In genomic region chr9:121822093-121823085, GRCh38 we compare ENCODE assay signal across 9 cellular contexts.
DNase-seq lines count a peak whose midpoint lies in the region; ATAC-seq, FAIRE-seq and TF ChIP-seq lines count a peak whose summit lies in the region.
"Had no signal": no experiment of that assay in that cellular context is flagged by ENCODE, and none has a peak within 500 bp of the region (broad histone marks: within the 10 kb centered on the region; RNA-seq: fewer than 3 reads in every experiment).

No MANE protein-coding gene starts in this region.

- H3K27ac ChIP-seq in neuronal stem cell (replicated peaks; ENCODE audit: low read length) = no peak overlapping the region
- H3K27ac ChIP-seq: PC-9 had no signal

- H2BK5ac ChIP-seq in neuronal stem cell (ENCODE audit: low read length) = no peak overlapping the region

- no peak overlapping the region for H3K23ac ChIP-seq in neuronal stem cell (ENCODE audit: low read depth, low read length, poor library complexity)

- no peak overlapping the region for H2BK12ac ChIP-seq in neuronal stem cell (ENCODE audit: low read length)

- no peak for ATAC-seq in HG02763 (IDR thresholded peaks at IDR 0.05; ENCODE audit: unreplicated experiment)
- ATAC-seq: GM23338 had no signal

- FAIRE-seq in bronchial epithelial cell (lab: Jason Lieb, UNC) = no peak

- no peaks in the 10 kb centered on the region for H3K79me1 ChIP-seq in neuronal stem cell (ENCODE audit: low read depth, low read length)

- WGBS in neuronal stem cell (ENCODE audit: extremely low coverage in 2 of 2, insufficient read length in 2 of 2, insufficient replicate concordance in 1 of 2), 2 donors = no CpG with 5 or more reads among the region's 34 CpGs

- no peak overlapping the region for H4K91ac ChIP-seq in neuronal stem cell (ENCODE audit: low read depth, low read length, poor library complexity)

- H4K8ac ChIP-seq in neuronal stem cell (ENCODE audit: low read depth, low read length) = no peak overlapping the region

- H3K4ac ChIP-seq in neuronal stem cell (ENCODE audit: low read length) = no peak overlapping the region

- H2AK5ac ChIP-seq in neuronal stem cell (ENCODE audit: low read depth, low read length) = peak overlapping the region; percentile 32

- no peak overlapping the region for H3K4me2 ChIP-seq in neuronal stem cell (ENCODE audit: insufficient read depth, low read length, poor library complexity, severe bottlenecking)
- H3K4me2 ChIP-seq: GM23338, PC-9 had no signal

- peaks cover 5% of the 10 kb centered on the region; the same call in 1 of the 2 replicates for H3K27me3 ChIP-seq in H7 (ENCODE audit: control insufficient read depth, insufficient read depth, low read length)
- H3K27me3 ChIP-seq in bronchial epithelial cell (ENCODE audit: control insufficient read depth, insufficient read depth, low read length) = no peaks in the 10 kb centered on the region
- H3K27me3 ChIP-seq in neuronal stem cell (ENCODE audit: control insufficient read depth in 3 of 3, insufficient read depth in 3 of 3, low read depth in 1 of 3, low read length in 3 of 3) = peaks cover 0 to 32% (median 0%) of the 10 kb centered on the region in 3 experiments

- H2AFZ ChIP-seq in neuronal stem cell (ENCODE audit: low read length) = no peak overlapping the region
- H2AFZ ChIP-seq: GM23338, PC-9 had no signal

- TF ChIP-seq CTCF in bronchial epithelial cell (IDR thresholded peaks at IDR 0.05; ENCODE audit: insufficient read depth, low read length, severe bottlenecking) = no peak

- H3K4me3 ChIP-seq in H7 (ENCODE audit: insufficient read depth, low read depth, low read length) (no peak overlapping the region), bronchial epithelial cell (ENCODE audit: low read depth, low read length) (no peak overlapping the region), neuronal stem cell (ENCODE audit: low read length in 2 of 2) (no peak overlapping the region)
- H3K4me3 ChIP-seq: GM23338, PC-9 had no signal

- no peak overlapping the region for H2BK120ac ChIP-seq in neuronal stem cell (ENCODE audit: low read depth, low read length)

- no peak overlapping the region for H3K9ac ChIP-seq in neuronal stem cell (ENCODE audit: low read depth, low read length, poor library complexity)

- peak overlapping the region; percentile 63 for H2BK15ac ChIP-seq in neuronal stem cell (ENCODE audit: low read length)

- H3K4me1 ChIP-seq in neuronal stem cell (ENCODE audit: control insufficient read depth in 2 of 2, insufficient read depth in 1 of 2, low read depth in 1 of 2, low read length in 2 of 2) = peaks cover 20% of the 10 kb centered on the region in 2 donors

- no peaks in the 10 kb centered on the region for H3K9me3 ChIP-seq in neuronal stem cell (replicated peaks in 1 of 2; ENCODE audit: control insufficient read depth in 2 of 2, insufficient read depth in 1 of 2, low read depth in 1 of 2, low read length in 2 of 2)

- H3K36me3 ChIP-seq in H7 (replicated peaks; ENCODE audit: control insufficient read depth, insufficient read depth, low read length) (no peaks in the 10 kb centered on the region), bronchial epithelial cell (ENCODE audit: control insufficient read depth, insufficient read depth, low read length) (no peaks in the 10 kb centered on the region), neuronal stem cell (replicated peaks in 1 of 2; ENCODE audit: control insufficient read depth in 2 of 2, insufficient read depth in 2 of 2, low read length in 2 of 2) (no peaks in the 10 kb centered on the region)

- DNase-seq in H7 (peak; percentile 50), NCI-H2171 (lab: John Stamatoyannopoulos, UW) (peak; percentile 84), bronchial epithelial cell (ENCODE audit: low read depth) (peak; percentile 13), neuronal stem cell (ENCODE audit: low spot score) (no peak), NCI-H1092 (lab: John Stamatoyannopoulos, UW) (no peak), NCI-H748 (lab: John Stamatoyannopoulos, UW; ENCODE audit: unreplicated experiment) (no peak)

- H3K18ac ChIP-seq in neuronal stem cell (ENCODE audit: low read length) = peak overlapping the region; percentile 68

- no peak overlapping the region for H3K14ac ChIP-seq in neuronal stem cell (ENCODE audit: low read length)

Comparison
In these comparisons a context has a peak if more than half of its experiments do, and no peak if none do; other contexts are left out.
1. DNase-seq: peak in H7 (single experiment), NCI-H2171 (single experiment) and bronchial epithelial cell (single experiment); none in neuronal stem cell (single experiment), NCI-H1092 (single experiment) and NCI-H748 (single experiment).